Comparison of ENCODE assay signal across 8 cellular contexts in the genomic region with DNA sequence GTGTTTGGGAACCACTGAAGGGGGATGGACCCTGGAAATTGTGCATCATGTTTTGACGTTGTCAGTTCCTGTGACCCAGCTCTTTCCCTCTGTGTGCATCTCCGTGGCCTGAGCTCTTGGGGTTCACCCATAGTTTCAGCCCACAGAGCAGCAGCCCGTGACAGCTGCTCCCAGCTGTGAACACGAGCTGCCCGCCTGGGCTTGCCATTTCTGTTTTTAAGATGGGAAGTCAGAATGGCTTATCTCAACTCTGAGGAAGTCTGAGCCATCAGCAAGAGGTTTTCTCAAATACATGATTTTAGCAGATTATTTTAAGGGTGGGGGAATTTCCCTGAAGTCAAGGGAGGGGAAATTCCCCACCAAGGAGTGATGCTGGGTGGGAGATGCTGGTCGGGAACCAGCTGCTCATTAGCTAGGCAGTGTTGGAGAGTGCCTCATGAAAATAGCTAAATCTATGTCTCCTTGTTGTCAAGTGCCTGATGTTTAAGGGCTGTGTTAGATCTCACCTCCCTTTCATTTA. TPM values are rescaled to one million over a fixed set of nuclear protein-coding genes. Genes with fewer than 3 reads are reported as not detected.
A peak's percentile ranks its signal among the peaks of the same experiment; 100 is the strongest.
DNase-seq lines count a peak whose midpoint lies in the region; ATAC-seq and TF ChIP-seq lines count a peak whose summit lies in the region.

No MANE protein-coding gene starts in this region.

- DNase-seq in activated CD8-positive, alpha-beta memory T cell treated with anti-CD3 and anti-CD28 coated beads, Interleukin-2, amount 50 U/mL, for 1 hour (ENCODE audit: extremely low read depth), result peak; percentile 58
- DNase-seq in left cardiac atrium (peak; percentile 63), NCI-H1930 (lab: John Stamatoyannopoulos, UW) (no peak), MCF 10A (ENCODE audit: unreplicated experiment) (no peak), NOMO-1 treated with dmso at 0.1 percent for 144 hours (lab: John Stamatoyannopoulos, UW; ENCODE audit: unreplicated experiment) (no peak)
- peak; percentile 51 to 72 for DNase-seq in stimulated activated CD8-positive, alpha-beta memory T cell treated with anti-CD3 and anti-CD28 coated beads, Interleukin-15, amount 100 ng/mL, for 4 hours (ENCODE audit: low read depth in 2 of 2)

- TF ChIP-seq CTCF in MCF 10A (IDR thresholded peaks at IDR 0.05; ENCODE audit: unreplicated experiment), result no peak

- BruUV-seq in MCF 10A (replicated peaks; lab: Mats Ljungman, UMichigan), result no TSS peak

- peak; percentile 50 for ATAC-seq in GM19351 (IDR thresholded peaks at IDR 0.05; ENCODE audit: unreplicated experiment)
- ATAC-seq in HG03196 (IDR thresholded peaks at IDR 0.05; ENCODE audit: unreplicated experiment), result peak; percentile 60
- peak in 1 of 2 donors; percentile 15 for ATAC-seq in left cardiac atrium

- POLR2A ChIA-PET in MCF 10A (lab: Yijun Ruan, JAX), result interaction anchor here (0.6 kb wide), 1 partner anchor 1094 kb away, joined by 3 read pairs; no protein-coding TSS in a partner anchor

- no peaks in the 10 kb centered on the region for H3K9me3 Mint-ChIP-seq in MCF 10A (ENCODE audit: unreplicated experiment)

- H3K4me3 Mint-ChIP-seq in MCF 10A (ENCODE audit: unreplicated experiment), result no peak overlapping the region

- H3K4me1 Mint-ChIP-seq in MCF 10A (ENCODE audit: insufficient read depth, unreplicated experiment), result peaks cover 19% of the 10 kb centered on the region

- no peaks in the 10 kb centered on the region for H3K36me3 Mint-ChIP-seq in MCF 10A (ENCODE audit: insufficient read depth, unreplicated experiment)

- H3K27me3 Mint-ChIP-seq in MCF 10A (ENCODE audit: insufficient read depth, unreplicated experiment), result no peaks in the 10 kb centered on the region

- intact Hi-C loops in left cardiac atrium (cut with DNase I), result no loop called here
- intact Hi-C loops in MCF 10A (cut with micrococcal nuclease), result no loop called here

- CTCF ChIA-PET in MCF 10A (lab: Yijun Ruan, JAX), result interaction anchor here (0.6 to 0.7 kb wide), 2 partner anchors 9 to 1384 kb away, joined by 3 read pairs; no protein-coding TSS in a partner anchor

- no peak overlapping the region for H3K27ac Mint-ChIP-seq in MCF 10A (ENCODE audit: low read depth, unreplicated experiment)

RNA-seq across cellular contexts. Expression of gene C1QTNF9, which starts 34.9 kb away (rescaled TPM):
- 1 to 10 TPM in 1 of 2 donors, under 1 TPM in 1; 0.47 to 1.7 TPM for total RNA-seq in left cardiac atrium
- not detected in 2 replicates for total RNA-seq in MCF 10A (2022)

Comparison
In these comparisons a context has a peak if more than half of its experiments do, and no peak if none do; other contexts are left out.
1. DNase-seq: peak in activated CD8-positive, alpha-beta memory T cell treated with anti-CD3 and anti-CD28 coated beads, Interleukin-2, amount 50 U/mL, for 1 hour (single experiment), left cardiac atrium (single experiment) and stimulated activated CD8-positive, alpha-beta memory T cell treated with anti-CD3 and anti-CD28 coated beads, Interleukin-15, amount 100 ng/mL, for 4 hours (2 of 2); none in NCI-H1930 (0 of 2), MCF 10A (single experiment) and NOMO-1 treated with dmso at 0.1 percent for 144 hours (single experiment).